Comparison of ENCODE assay signal across 2 cellular contexts in genomic region chr16:90061437-90061836, GRCh38.
TF ChIP-seq lines count a peak whose summit lies in the region.

No MANE protein-coding gene starts in this region.

TF ChIP-seq in IMR-90, 13 proteins besides CTCF, POLR2A, EP300 and RAD21 (continued from another document):
- no peak for TF ChIP-seq CEBPB (IDR thresholded peaks at IDR 0.05; ENCODE audit: low read depth, low read length)
- no peak for TF ChIP-seq SMC3 (IDR thresholded peaks at IDR 0.05; ENCODE audit: low read depth, low read length)
- no peak for TF ChIP-seq BHLHE40 (IDR thresholded peaks at IDR 0.05; ENCODE audit: low read depth, low read length)
- no peak for TF ChIP-seq MAZ (IDR thresholded peaks at IDR 0.05; ENCODE audit: borderline replicate concordance, low read depth, low read length)
- TF ChIP-seq MXI1 (IDR thresholded peaks at IDR 0.05; ENCODE audit: borderline replicate concordance, low read depth, low read length): no peak
- TF ChIP-seq USF2 (IDR thresholded peaks at IDR 0.05; ENCODE audit: low read depth, low read length): no peak
- no peak for TF ChIP-seq FOS (IDR thresholded peaks at IDR 0.05; ENCODE audit: low read depth, low read length)
- no peak for TF ChIP-seq RFX5 (IDR thresholded peaks at IDR 0.05; ENCODE audit: low read depth, low read length)
- TF ChIP-seq CHD1 (IDR thresholded peaks at IDR 0.05; ENCODE audit: low read depth, low read length): no peak

TF ChIP-seq in SK-N-SH treated with all-trans-retinoic acid at 6 μM for 48 hours, 23 proteins besides CTCF, POLR2A, EP300 and RAD21 (continued from another document):
- TF ChIP-seq, protein P1, sequence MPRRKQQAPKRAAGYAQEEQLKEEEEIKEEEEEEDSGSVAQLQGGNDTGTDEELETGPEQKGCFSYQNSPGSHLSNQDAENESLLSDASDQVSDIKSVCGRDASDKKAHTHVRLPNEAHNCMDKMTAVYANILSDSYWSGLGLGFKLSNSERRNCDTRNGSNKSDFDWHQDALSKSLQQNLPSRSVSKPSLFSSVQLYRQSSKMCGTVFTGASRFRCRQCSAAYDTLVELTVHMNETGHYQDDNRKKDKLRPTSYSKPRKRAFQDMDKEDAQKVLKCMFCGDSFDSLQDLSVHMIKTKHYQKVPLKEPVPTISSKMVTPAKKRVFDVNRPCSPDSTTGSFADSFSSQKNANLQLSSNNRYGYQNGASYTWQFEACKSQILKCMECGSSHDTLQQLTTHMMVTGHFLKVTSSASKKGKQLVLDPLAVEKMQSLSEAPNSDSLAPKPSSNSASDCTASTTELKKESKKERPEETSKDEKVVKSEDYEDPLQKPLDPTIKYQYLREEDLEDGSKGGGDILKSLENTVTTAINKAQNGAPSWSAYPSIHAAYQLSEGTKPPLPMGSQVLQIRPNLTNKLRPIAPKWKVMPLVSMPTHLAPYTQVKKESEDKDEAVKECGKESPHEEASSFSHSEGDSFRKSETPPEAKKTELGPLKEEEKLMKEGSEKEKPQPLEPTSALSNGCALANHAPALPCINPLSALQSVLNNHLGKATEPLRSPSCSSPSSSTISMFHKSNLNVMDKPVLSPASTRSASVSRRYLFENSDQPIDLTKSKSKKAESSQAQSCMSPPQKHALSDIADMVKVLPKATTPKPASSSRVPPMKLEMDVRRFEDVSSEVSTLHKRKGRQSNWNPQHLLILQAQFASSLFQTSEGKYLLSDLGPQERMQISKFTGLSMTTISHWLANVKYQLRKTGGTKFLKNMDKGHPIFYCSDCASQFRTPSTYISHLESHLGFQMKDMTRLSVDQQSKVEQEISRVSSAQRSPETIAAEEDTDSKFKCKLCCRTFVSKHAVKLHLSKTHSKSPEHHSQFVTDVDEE (CRISPR knock-in tag; IDR thresholded peaks at IDR 0.05): no peak
- TF ChIP-seq ZC3H10 (CRISPR knock-in tag; IDR thresholded peaks at IDR 0.05): no peak
- TF ChIP-seq, protein P2, sequence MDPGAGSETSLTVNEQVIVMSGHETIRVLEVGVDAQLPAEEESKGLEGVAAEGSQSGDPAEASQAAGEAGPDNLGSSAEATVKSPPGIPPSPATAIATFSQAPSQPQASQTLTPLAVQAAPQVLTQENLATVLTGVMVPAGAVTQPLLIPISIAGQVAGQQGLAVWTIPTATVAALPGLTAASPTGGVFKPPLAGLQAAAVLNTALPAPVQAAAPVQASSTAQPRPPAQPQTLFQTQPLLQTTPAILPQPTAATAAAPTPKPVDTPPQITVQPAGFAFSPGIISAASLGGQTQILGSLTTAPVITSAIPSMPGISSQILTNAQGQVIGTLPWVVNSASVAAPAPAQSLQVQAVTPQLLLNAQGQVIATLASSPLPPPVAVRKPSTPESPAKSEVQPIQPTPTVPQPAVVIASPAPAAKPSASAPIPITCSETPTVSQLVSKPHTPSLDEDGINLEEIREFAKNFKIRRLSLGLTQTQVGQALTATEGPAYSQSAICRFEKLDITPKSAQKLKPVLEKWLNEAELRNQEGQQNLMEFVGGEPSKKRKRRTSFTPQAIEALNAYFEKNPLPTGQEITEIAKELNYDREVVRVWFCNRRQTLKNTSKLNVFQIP (CRISPR knock-in tag; IDR thresholded peaks at IDR 0.05; ENCODE audit: borderline replicate concordance, low read depth): no peak
- TF ChIP-seq PPARA (CRISPR knock-in tag; IDR thresholded peaks at IDR 0.05; ENCODE audit: borderline replicate concordance): no peak
